Comparison of ENCODE assay signal across 8 cellular contexts in genomic region chr11:69101100-69101791, GRCh38. TPM values are rescaled to one million over a fixed set of nuclear protein-coding genes. Genes with fewer than 3 reads are reported as not detected.
A peak's percentile ranks its signal among the peaks of the same experiment; 100 is the strongest.
DNase-seq lines count a peak whose midpoint lies in the region; ATAC-seq and TF ChIP-seq lines count a peak whose summit lies in the region.

No MANE protein-coding gene starts in this region.

- TF ChIP-seq CTCF in mammary epithelial cell (conservative IDR thresholded peaks at IDR 0.05 in 1 of 2, IDR thresholded peaks at IDR 0.05 in 1 of 2; ENCODE audit: extremely low read depth in 1 of 2, insufficient read depth in 1 of 2, low read depth in 1 of 2, low read length in 2 of 2) = peak; percentile 97 to 100

- H3K9ac ChIP-seq in mammary epithelial cell (ENCODE audit: insufficient read depth, low read length) = no peak overlapping the region

- H2AFZ ChIP-seq in mammary epithelial cell (ENCODE audit: low read depth, low read length) = no peak overlapping the region

- dilution Hi-C loops in mammary epithelial cell (cut with HindIII; ENCODE audit: low sequenced_read_pairs) = loop anchor here (25.0 kb wide), 1 partner anchor 186 kb away; the partner anchor contains the start of gene MYEOV

- ATAC-seq in GM19397 (IDR thresholded peaks at IDR 0.05; ENCODE audit: unreplicated experiment) = peak; percentile 57
- ATAC-seq in HG03378 (IDR thresholded peaks at IDR 0.05; ENCODE audit: unreplicated experiment) = no peak

- in situ Hi-C loops in mammary epithelial cell (cut with MboI; ENCODE audit: low sequenced_read_pairs in 2 of 2) = loop anchor here in 1 of 2 donors (25.0 kb wide), 1 partner anchor 336 kb away; no protein-coding TSS in a partner anchor

- peaks cover 3% of the 10 kb centered on the region for H3K4me1 ChIP-seq in mammary epithelial cell (ENCODE audit: insufficient read depth, low read length)

- H3K36me3 ChIP-seq in mammary epithelial cell (ENCODE audit: insufficient read depth, low read length) = no peaks in the 10 kb centered on the region

- no peaks in the 10 kb centered on the region for H4K20me1 ChIP-seq in mammary epithelial cell (ENCODE audit: insufficient read depth, low read length)

- intact Hi-C loops in mammary epithelial cell (cut with micrococcal nuclease) = loop anchor here (1.0 to 10.0 kb wide), 7 partner anchors 139 to 1094 kb away; no protein-coding TSS in a partner anchor

- DNase-seq in AG20443 (ENCODE audit: low spot score) = peak; percentile 94
- peak; percentile 29 for DNase-seq in NCI-H1694 (lab: John Stamatoyannopoulos, UW)
- peak; percentile 35 to 74 (median 64) for DNase-seq in activated CD4-positive, CD25-positive, alpha-beta regulatory T cell (lab: John Stamatoyannopoulos, UW)
- DNase-seq in mammary epithelial cell = peak; percentile 74
- peak; percentile 60 for DNase-seq in kidney glomerular epithelial cell (lab: John Stamatoyannopoulos, UW)
- DNase-seq in stimulated activated CD4-positive, alpha-beta T cell treated with anti-CD3 and anti-CD28 coated beads, Interleukin-2, amount 100 ng/mL, for 24 hours = peak; percentile 82

- H3K79me2 ChIP-seq in mammary epithelial cell (ENCODE audit: insufficient read depth, low read length) = no peaks in the 10 kb centered on the region

- no TSS peak for BruUV-seq in mammary epithelial cell (replicated peaks; lab: Mats Ljungman, UMichigan)

- H3K4me3 ChIP-seq in mammary epithelial cell (replicated peaks in 1 of 3; ENCODE audit: insufficient read depth in 1 of 3, low read depth in 2 of 3, low read length in 3 of 3) = no peak overlapping the region

- no peaks in the 10 kb centered on the region for H3K27me3 ChIP-seq in mammary epithelial cell (ENCODE audit: insufficient read depth, low read length)

- 19% methylated on average over 13 of the region's 14 CpGs for WGBS in mammary epithelial cell (ENCODE audit: low coverage, missing lambda C conversion rate)

- CTCF ChIA-PET in mammary epithelial cell (lab: Charles Lee; ENCODE audit: low non-redundant PET) = interaction anchor here (0.5 to 1.0 kb wide), 7 partner anchors 12 to 569 kb away, joined by 3 to 4 read pairs (median 3); no protein-coding TSS in a partner anchor

- no peak overlapping the region for H3K4me2 ChIP-seq in mammary epithelial cell (ENCODE audit: insufficient read depth, low read depth, low read length)

- no peaks in the 10 kb centered on the region for H3K9me3 ChIP-seq in mammary epithelial cell (replicated peaks; ENCODE audit: insufficient read depth, low read length)

- H3K27ac ChIP-seq in mammary epithelial cell (ENCODE audit: insufficient read depth, low read depth, low read length) = no peak overlapping the region

RNA-seq across cellular contexts. Expression of gene TPCN2, which starts 52.5 kb away (rescaled TPM):
- total RNA-seq in mammary epithelial cell = 10 to 100 TPM; 12.7 to 16.1 TPM
- polyA plus RNA-seq in mammary epithelial cell = 10.7 TPM
- polyA minus RNA-seq in mammary epithelial cell = 12.0 TPM

RNA-seq across cellular contexts. Expression of gene SMIM38, which starts 54.5 kb away (rescaled TPM):
- total RNA-seq in mammary epithelial cell = under 1 TPM in 1 of 2 donors, not detected in 1; 0.50 TPM
- not detected for polyA plus RNA-seq in mammary epithelial cell
- not detected for polyA minus RNA-seq in mammary epithelial cell

Comparison
In these comparisons a context has a peak if more than half of its experiments do, and no peak if none do; other contexts are left out.
1. DNase-seq: peak in every context shown above with its lines; median percentile 94 in AG20443; 82 in stimulated activated CD4-positive, alpha-beta T cell treated with anti-CD3 and anti-CD28 coated beads, Interleukin-2, amount 100 ng/mL, for 24 hours; 74 in mammary epithelial cell; 64 in activated CD4-positive, CD25-positive, alpha-beta regulatory T cell; 60 in kidney glomerular epithelial cell; 29 in NCI-H1694.